In genomic region chr17:28057731-28058246, GRCh38 we compare ENCODE assay signal across 9 cellular contexts. TPM values are rescaled to one million over a fixed set of nuclear protein-coding genes. Genes with fewer than 3 reads are reported as not detected.
DNase-seq lines count a peak whose midpoint lies in the region; ATAC-seq and TF ChIP-seq lines count a peak whose summit lies in the region.
"Had no signal": no experiment of that assay in that cellular context is flagged by ENCODE, and none has a peak within 500 bp of the region (broad histone marks: within the 10 kb centered on the region; RNA-seq: fewer than 3 reads in every experiment).

No MANE protein-coding gene starts in this region.

- peaks cover 38% of the 10 kb centered on the region for H3K4me1 Mint-ChIP-seq in stimulated activated naive CD8-positive, alpha-beta T cell treated with anti-CD3 and anti-CD28 coated beads, Interleukin-15, amount 100 ng/mL, for 72 hours
- no peaks in the 10 kb centered on the region for H3K4me1 Mint-ChIP-seq in nephron progenitor cell

- H3K27ac ChIP-seq in brain microvascular endothelial cell: no peak overlapping the region
- H3K27ac ChIP-seq: cardiac muscle cell had no signal

- in situ Hi-C loops in brain microvascular endothelial cell (cut with HindIII; ENCODE audit: low pct_ligation_motif_present, low sequenced_read_pairs): no loop called here

- no peaks in the 10 kb centered on the region for H3K36me3 ChIP-seq in brain microvascular endothelial cell (replicated peaks)
- H3K36me3 ChIP-seq: cardiac muscle cell had no signal

- peak; percentile 91 for ATAC-seq in GM19452 (IDR thresholded peaks at IDR 0.05; ENCODE audit: unreplicated experiment)
- peak; percentile 84 for ATAC-seq in HG03432 (IDR thresholded peaks at IDR 0.05; ENCODE audit: unreplicated experiment)
- peak; percentile 95 for ATAC-seq in stimulated activated naive CD8-positive, alpha-beta T cell treated with anti-CD3 and anti-CD28 coated beads, Interleukin-15, amount 100 ng/mL, for 72 hours
- ATAC-seq in omental fat pad (ENCODE audit: low FRiP score): no peak

- peak overlapping the region; percentile 30 to 96 for H3K27ac Mint-ChIP-seq in stimulated activated naive CD8-positive, alpha-beta T cell treated with anti-CD3 and anti-CD28 coated beads, Interleukin-15, amount 100 ng/mL, for 72 hours
- H3K27ac Mint-ChIP-seq in nephron progenitor cell: no peak overlapping the region

- peak overlapping the region in 1 of 2 donors; percentile 37 for H3K4me3 Mint-ChIP-seq in stimulated activated naive CD8-positive, alpha-beta T cell treated with anti-CD3 and anti-CD28 coated beads, Interleukin-15, amount 100 ng/mL, for 72 hours
- H3K4me3 Mint-ChIP-seq in nephron progenitor cell: no peak overlapping the region

- no peaks in the 10 kb centered on the region for H3K27me3 ChIP-seq in brain microvascular endothelial cell (replicated peaks)
- H3K27me3 ChIP-seq: cardiac muscle cell had no signal

- H3K9me3 Mint-ChIP-seq in stimulated activated naive CD8-positive, alpha-beta T cell treated with anti-CD3 and anti-CD28 coated beads, Interleukin-15, amount 100 ng/mL, for 72 hours: no peaks in the 10 kb centered on the region
- H3K9me3 Mint-ChIP-seq in nephron progenitor cell: no peaks in the 10 kb centered on the region

- no peaks in the 10 kb centered on the region for H3K27me3 Mint-ChIP-seq in stimulated activated naive CD8-positive, alpha-beta T cell treated with anti-CD3 and anti-CD28 coated beads, Interleukin-15, amount 100 ng/mL, for 72 hours
- no peaks in the 10 kb centered on the region for H3K27me3 Mint-ChIP-seq in nephron progenitor cell (ENCODE audit: low read depth, poor library complexity)

- H3K4me3 ChIP-seq in brain microvascular endothelial cell (ENCODE audit: low read depth, low read length): no peak overlapping the region
- H3K4me3 ChIP-seq: cardiac muscle cell had no signal

- H3K36me3 Mint-ChIP-seq in nephron progenitor cell (ENCODE audit: low read depth): no peaks in the 10 kb centered on the region

- DNase-seq in CD1c-positive myeloid dendritic cell (ENCODE audit: extremely low spot score) (peak; percentile 75), brain microvascular endothelial cell (peak; percentile 6), amygdala (lab: John Stamatoyannopoulos, UW) (no peak), nephron progenitor cell (no peak), omental fat pad (ENCODE audit: low spot score) (no peak)
- DNase-seq in stimulated activated naive CD8-positive, alpha-beta T cell treated with anti-CD3 and anti-CD28 coated beads, Interleukin-15, amount 100 ng/mL, for 72 hours: no peak

- TF ChIP-seq CTCF in brain microvascular endothelial cell (IDR thresholded peaks at IDR 0.05; ENCODE audit: low read depth, low read length, missing control alignments): no peak
- no peak for TF ChIP-seq CTCF in nephron progenitor cell (IDR thresholded peaks at IDR 0.05)
- TF ChIP-seq CTCF in omental fat pad (IDR thresholded peaks at IDR 0.05): no peak

RNA-seq across cellular contexts. Expression of gene NLK, which starts 15.3 kb away (rescaled TPM):
- total RNA-seq in omental fat pad: 10 to 100 TPM; 15.9 to 32.5 (median 25.0) TPM

Comparison
In these comparisons a context has a peak if more than half of its experiments do, and no peak if none do; other contexts are left out.
1. DNase-seq: peak in CD1c-positive myeloid dendritic cell (single experiment) and brain microvascular endothelial cell (single experiment); none in stimulated activated naive CD8-positive, alpha-beta T cell treated with anti-CD3 and anti-CD28 coated beads, Interleukin-15, amount 100 ng/mL, for 72 hours (0 of 2), amygdala (0 of 56), nephron progenitor cell (single experiment) and omental fat pad (single experiment).